16 cellular contexts compared by ENCODE assay signal in the genomic region with DNA sequence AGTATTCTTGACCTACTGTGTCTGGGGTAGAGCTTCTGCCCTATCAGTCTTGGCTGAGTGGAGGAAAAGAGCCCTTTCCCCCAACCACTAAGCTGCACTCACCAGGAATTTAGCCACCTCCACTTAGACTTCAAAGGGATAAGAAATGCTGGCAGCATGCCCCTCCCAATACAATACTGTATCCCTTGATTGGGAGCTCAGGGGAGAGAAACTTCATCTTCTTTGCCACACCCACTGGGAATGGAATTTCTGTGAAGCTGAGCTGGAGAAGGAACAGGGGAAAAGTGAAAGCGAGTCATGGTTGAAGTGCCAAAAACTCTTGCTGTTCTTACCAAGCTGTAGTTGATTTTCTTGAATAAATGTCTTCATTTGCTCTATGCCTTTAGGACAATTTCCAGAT.
A peak's percentile ranks its signal among the peaks of the same experiment; 100 is the strongest.
DNase-seq lines count a peak whose midpoint lies in the region; ATAC-seq and TF ChIP-seq lines count a peak whose summit lies in the region.
"Had no signal": no experiment of that assay in that cellular context is flagged by ENCODE, and none has a peak within 500 bp of the region (broad histone marks: within the 10 kb centered on the region; RNA-seq: fewer than 3 reads in every experiment).

No MANE protein-coding gene starts in this region.

- H3K4me3 ChIP-seq in astrocyte of the spinal cord (ENCODE audit: low read depth, low read length): no peak overlapping the region
- H3K4me3 ChIP-seq: esophagus squamous epithelium had no signal

- no peak for ATAC-seq in GM21360 (IDR thresholded peaks at IDR 0.05; ENCODE audit: unreplicated experiment)

- in situ Hi-C loops in ACHN (cut with HindIII; ENCODE audit: low pct_ligation_motif_present, low pct_unique_long_range_greater_than_20kb, low sequenced_read_pairs): no loop called here
- in situ Hi-C loops in astrocyte of the spinal cord (cut with HindIII; ENCODE audit: low sequenced_read_pairs): no loop called here

- DNase-seq in ACHN: peak; percentile 8
- peak; percentile 9 for DNase-seq in HCEC 1CT
- peak; percentile 24 for DNase-seq in astrocyte of the spinal cord (ENCODE audit: low read depth, low spot score)
- DNase-seq in iris pigment epithelial cell (ENCODE audit: low read depth): peak; percentile 32
- no peak for DNase-seq in NCI-H524 treated with DMSO at 0.1 percent for 48 hours (lab: John Stamatoyannopoulos, UW)
- DNase-seq in NCI-H774 (lab: John Stamatoyannopoulos, UW): no peak
- no peak for DNase-seq in activated T-cell treated with anti-CD3 and anti-CD28 coated beads for 4 hours
- DNase-seq: activated CD4-positive, alpha-beta T cell treated with anti-CD3 and anti-CD28 coated beads, Interleukin-2, amount 50 U/mL, for 1 hour; dermis blood vessel endothelial cell; esophagus squamous epithelium; immature natural killer cell; MV-4-11; NCI-H2171 treated with DMSO at 0.1 percent for 48 hours; SHP77 treated with DMSO at 0.1 percent for 48 hours; T-helper 9 cell had no signal

- TF ChIP-seq CTCF in astrocyte of the spinal cord (IDR thresholded peaks at IDR 0.05; ENCODE audit: low read depth, low read length): no peak

Comparison
In these comparisons a context has a peak if more than half of its experiments do, and no peak if none do; other contexts are left out.
1. DNase-seq: peak in ACHN (single experiment), HCEC 1CT (single experiment), astrocyte of the spinal cord (single experiment) and iris pigment epithelial cell (single experiment); none in NCI-H524 treated with DMSO at 0.1 percent for 48 hours (single experiment), NCI-H774 (single experiment) and activated T-cell treated with anti-CD3 and anti-CD28 coated beads for 4 hours (single experiment).